23 cellular contexts compared by ENCODE assay signal in genomic region chr5:115507682-115508081, GRCh38. TPM values are rescaled to one million over a fixed set of nuclear protein-coding genes. Genes with fewer than 3 reads are reported as not detected.
DNase-seq lines count a peak whose midpoint lies in the region; ATAC-seq, FAIRE-seq and TF ChIP-seq lines count a peak whose summit lies in the region.
"Had no signal": no experiment of that assay in that cellular context is flagged by ENCODE, and none has a peak within 500 bp of the region (broad histone marks: within the 10 kb centered on the region; RNA-seq: fewer than 3 reads in every experiment).

No MANE protein-coding gene starts in this region.

- no peak overlapping the region for H3K4me2 ChIP-seq in astrocyte (ENCODE audit: low read length)
- no peak overlapping the region for H3K4me2 ChIP-seq in skeletal muscle satellite cell (ENCODE audit: low read length)
- H3K4me2 ChIP-seq: BLaER1 had no signal

- H2AFZ ChIP-seq in astrocyte (ENCODE audit: low read depth, low read length): no peak overlapping the region

- peaks cover 2% of the 10 kb centered on the region for H3K9me3 Mint-ChIP-seq in astrocyte (ENCODE audit: unreplicated experiment)
- H3K9me3 Mint-ChIP-seq: activated naive CD8-positive, alpha-beta T cell treated with anti-CD3 and anti-CD28 coated beads, Interleukin-2, amount 10 ng/mL, durations not matched to agents 7 days and 5 days; memory B cell had no signal

- H4K20me1 ChIP-seq in astrocyte (ENCODE audit: insufficient read depth, low read length): no peaks in the 10 kb centered on the region
- H4K20me1 ChIP-seq: BLaER1 had no signal

- H3K27ac Mint-ChIP-seq in astrocyte (ENCODE audit: unreplicated experiment): no peak overlapping the region
- H3K27ac Mint-ChIP-seq: activated naive CD8-positive, alpha-beta T cell treated with anti-CD3 and anti-CD28 coated beads, Interleukin-2, amount 10 ng/mL, durations not matched to agents 7 days and 5 days; memory B cell had no signal

- no peaks in the 10 kb centered on the region for H3K79me2 ChIP-seq in astrocyte (ENCODE audit: insufficient read depth, low read length)

- H3K9ac ChIP-seq in astrocyte (ENCODE audit: low read length): no peak overlapping the region
- H3K9ac ChIP-seq in skeletal muscle satellite cell (ENCODE audit: low read depth, low read length): peak overlapping the region; percentile 37
- H3K9ac ChIP-seq: BLaER1 had no signal

- peaks cover 5% of the 10 kb centered on the region for H3K27me3 Mint-ChIP-seq in astrocyte (ENCODE audit: low read depth, unreplicated experiment)
- H3K27me3 Mint-ChIP-seq: memory B cell had no signal

- DNase-seq in GM04503 (ENCODE audit: low read depth) (peak; percentile 82), astrocyte (ENCODE audit: low read depth) (peak; percentile 48), fibroblast of villous mesenchyme (ENCODE audit: low read depth) (peak; percentile 51), lower leg skin (ENCODE audit: low spot score in 2 of 2) (no peak), body of pancreas (no peak), DMS79 treated with DMSO at 0.1 percent for 48 hours (lab: John Stamatoyannopoulos, UW) (no peak)
- DNase-seq: activated CD4-positive, alpha-beta T cell treated with anti-CD3 and anti-CD28 coated beads, Interleukin-2, amount 50 U/mL, for 48 hours; activated naive CD8-positive, alpha-beta T cell treated with anti-CD3 and anti-CD28 coated beads, Interleukin-2, amount 10 ng/mL, durations not matched to agents 7 days and 5 days; activated T-cell treated with anti-CD3 and anti-CD28 coated beads, Interleukin-2, amount 50 U/mL, for 48 hours; DMS 273 treated with DMSO at 0.1 percent for 48 hours; head of caudate nucleus; islet precursor cell; MV-4-11; NCI-H2029 treated with DMSO at 0.1 percent for 48 hours; right cardiac atrium; stimulated activated CD4-positive, alpha-beta T cell treated with anti-CD3 and anti-CD28 coated beads, Interleukin-2, amount 100 ng/mL, for 24 hours; substantia nigra had no signal

- no peak overlapping the region for H3K4me3 Mint-ChIP-seq in astrocyte (ENCODE audit: unreplicated experiment)
- H3K4me3 Mint-ChIP-seq: activated naive CD8-positive, alpha-beta T cell treated with anti-CD3 and anti-CD28 coated beads, Interleukin-2, amount 10 ng/mL, durations not matched to agents 7 days and 5 days; memory B cell had no signal

- H3K4me3 ChIP-seq in astrocyte (ENCODE audit: insufficient read depth, low read depth, low read length) (no peak overlapping the region), fibroblast of villous mesenchyme (ENCODE audit: low read depth, low read length) (no peak overlapping the region), skeletal muscle satellite cell (ENCODE audit: low read length) (no peak overlapping the region), lower leg skin (ENCODE audit: low read depth, poor library complexity, severe bottlenecking) (no peak overlapping the region), body of pancreas (no peak overlapping the region)
- H3K4me3 ChIP-seq: BLaER1, SK-N-MC had no signal

- H3K4me1 Mint-ChIP-seq in astrocyte (ENCODE audit: low read depth, unreplicated experiment): no peaks in the 10 kb centered on the region
- H3K4me1 Mint-ChIP-seq: activated naive CD8-positive, alpha-beta T cell treated with anti-CD3 and anti-CD28 coated beads, Interleukin-2, amount 10 ng/mL, durations not matched to agents 7 days and 5 days; memory B cell had no signal

- no peaks in the 10 kb centered on the region for H3K36me3 ChIP-seq in astrocyte (ENCODE audit: insufficient read depth, low read length)
- H3K36me3 ChIP-seq in skeletal muscle satellite cell (ENCODE audit: insufficient read depth, low read length): no peaks in the 10 kb centered on the region
- H3K36me3 ChIP-seq in body of pancreas (replicated peaks in 1 of 2; ENCODE audit: insufficient read depth in 1 of 2, low read depth in 2 of 2): no peaks in the 10 kb centered on the region
- H3K36me3 ChIP-seq: BLaER1 had no signal

- TF ChIP-seq CTCF in astrocyte (IDR thresholded peaks at IDR 0.05; ENCODE audit: insufficient read depth, low read depth, low read length) (no peak), fibroblast of villous mesenchyme (IDR thresholded peaks at IDR 0.05; ENCODE audit: insufficient read depth, low read depth, low read length) (no peak), lower leg skin (IDR thresholded peaks at IDR 0.05) (no peak), body of pancreas (IDR thresholded peaks at IDR 0.05) (no peak)

- H3K4me1 ChIP-seq in astrocyte (ENCODE audit: insufficient read depth, low read length) (no peaks in the 10 kb centered on the region), skeletal muscle satellite cell (ENCODE audit: control insufficient read depth, insufficient read depth, low read length) (peaks cover 10% of the 10 kb centered on the region), body of pancreas (no peaks in the 10 kb centered on the region)
- H3K4me1 ChIP-seq: BLaER1 had no signal

- peaks cover 5% of the 10 kb centered on the region for H3K36me3 Mint-ChIP-seq in astrocyte (ENCODE audit: low read depth, unreplicated experiment)
- H3K36me3 Mint-ChIP-seq: activated naive CD8-positive, alpha-beta T cell treated with anti-CD3 and anti-CD28 coated beads, Interleukin-2, amount 10 ng/mL, durations not matched to agents 7 days and 5 days had no signal

- H3K27me3 ChIP-seq in astrocyte (ENCODE audit: insufficient read depth, low read length) (no peaks in the 10 kb centered on the region), skeletal muscle satellite cell (ENCODE audit: control insufficient read depth, insufficient read depth, low read length) (no peaks in the 10 kb centered on the region), body of pancreas (no peaks in the 10 kb centered on the region)
- H3K27me3 ChIP-seq: BLaER1 had no signal

- H3K27ac ChIP-seq in astrocyte (ENCODE audit: low read depth, low read length): no peak overlapping the region
- no peak overlapping the region for H3K27ac ChIP-seq in body of pancreas
- H3K27ac ChIP-seq: BLaER1, SK-N-MC had no signal

- H3K9me3 ChIP-seq in astrocyte (ENCODE audit: insufficient read depth, low read depth, low read length): no peaks in the 10 kb centered on the region
- no peaks in the 10 kb centered on the region for H3K9me3 ChIP-seq in skeletal muscle satellite cell (replicated peaks; ENCODE audit: low read length)
- H3K9me3 ChIP-seq in body of pancreas: no peaks in the 10 kb centered on the region
- H3K9me3 ChIP-seq: BLaER1 had no signal

- FAIRE-seq in astrocyte (lab: Jason Lieb, UNC): peak; percentile 13
- FAIRE-seq: GM18507 had no signal

- no peak for ATAC-seq in body of pancreas
- ATAC-seq in GM18502 (IDR thresholded peaks at IDR 0.05; ENCODE audit: poor library complexity, unreplicated experiment): no peak
- ATAC-seq: right cardiac atrium had no signal

- intact Hi-C loops in lower leg skin (cut with DNase I; ENCODE audit: low total_unique reads) (no loop called here), body of pancreas (cut with DNase I) (no loop called here)

- TF ChIP-seq POLR2A in lower leg skin (IDR thresholded peaks at IDR 0.05): no peak
- no peak for TF ChIP-seq POLR2A in body of pancreas (IDR thresholded peaks at IDR 0.05)

- whole genome bisulfite sequencing in lower leg skin, 2 donors: 62 to 66% methylated on average over 2 of the region's 2 CpGs
- 81 to 86% methylated on average over 2 of the region's 2 CpGs for WGBS in body of pancreas, 2 donors

RNA-seq across cellular contexts. Expression of gene FEM1C, which starts 36.9 kb away (rescaled TPM):
- total RNA-seq in astrocyte (20.6 and 22.9 TPM in 2 replicates), fibroblast of villous mesenchyme (11.3 and 17.3 TPM in 2 replicates), lower leg skin (10 to 100 TPM; 11.3 to 16.6 (median 14.3) TPM), body of pancreas (10 to 100 TPM in 1 of 2 donors, 1 to 10 TPM in 1; 4.9 to 11.9 TPM)
- 18.3 and 22.7 TPM in 2 replicates for total RNA-seq in skeletal muscle satellite cell (2012; rRNA removed)

Comparison
In these comparisons a context has a peak if more than half of its experiments do, and no peak if none do; other contexts are left out.
1. DNase-seq: peak in GM04503 (single experiment), astrocyte (single experiment) and fibroblast of villous mesenchyme (single experiment); none in lower leg skin (0 of 2), body of pancreas (0 of 4) and DMS79 treated with DMSO at 0.1 percent for 48 hours (single experiment).